ENCODE assay signal across 1 cellular context in the genomic region with DNA sequence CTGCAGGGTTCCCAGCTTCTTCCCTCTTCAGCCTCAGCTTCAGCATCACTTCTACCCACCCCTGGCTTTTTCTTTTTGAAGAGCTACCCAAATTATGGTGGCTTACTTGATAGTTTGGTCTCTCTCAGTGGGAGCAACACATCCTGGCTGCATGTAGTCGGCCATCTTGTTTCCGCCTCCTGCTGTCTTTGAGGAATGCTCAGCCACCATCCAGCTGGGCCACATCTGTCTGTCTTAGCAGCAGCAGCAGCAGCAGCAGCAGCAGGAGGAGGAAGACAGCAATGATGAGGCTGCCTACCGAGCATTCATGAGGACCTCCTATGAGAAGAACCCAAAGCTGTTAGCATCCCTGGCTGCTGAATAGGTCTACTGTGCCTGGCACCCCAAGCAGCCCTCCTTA.
TF ChIP-seq lines count a peak whose summit lies in the region.

No MANE protein-coding gene starts in this region.

TF ChIP-seq in GM23338, 12 proteins besides CTCF, POLR2A, EP300 and RAD21 (continued from another document):
- TF ChIP-seq, protein P1, sequence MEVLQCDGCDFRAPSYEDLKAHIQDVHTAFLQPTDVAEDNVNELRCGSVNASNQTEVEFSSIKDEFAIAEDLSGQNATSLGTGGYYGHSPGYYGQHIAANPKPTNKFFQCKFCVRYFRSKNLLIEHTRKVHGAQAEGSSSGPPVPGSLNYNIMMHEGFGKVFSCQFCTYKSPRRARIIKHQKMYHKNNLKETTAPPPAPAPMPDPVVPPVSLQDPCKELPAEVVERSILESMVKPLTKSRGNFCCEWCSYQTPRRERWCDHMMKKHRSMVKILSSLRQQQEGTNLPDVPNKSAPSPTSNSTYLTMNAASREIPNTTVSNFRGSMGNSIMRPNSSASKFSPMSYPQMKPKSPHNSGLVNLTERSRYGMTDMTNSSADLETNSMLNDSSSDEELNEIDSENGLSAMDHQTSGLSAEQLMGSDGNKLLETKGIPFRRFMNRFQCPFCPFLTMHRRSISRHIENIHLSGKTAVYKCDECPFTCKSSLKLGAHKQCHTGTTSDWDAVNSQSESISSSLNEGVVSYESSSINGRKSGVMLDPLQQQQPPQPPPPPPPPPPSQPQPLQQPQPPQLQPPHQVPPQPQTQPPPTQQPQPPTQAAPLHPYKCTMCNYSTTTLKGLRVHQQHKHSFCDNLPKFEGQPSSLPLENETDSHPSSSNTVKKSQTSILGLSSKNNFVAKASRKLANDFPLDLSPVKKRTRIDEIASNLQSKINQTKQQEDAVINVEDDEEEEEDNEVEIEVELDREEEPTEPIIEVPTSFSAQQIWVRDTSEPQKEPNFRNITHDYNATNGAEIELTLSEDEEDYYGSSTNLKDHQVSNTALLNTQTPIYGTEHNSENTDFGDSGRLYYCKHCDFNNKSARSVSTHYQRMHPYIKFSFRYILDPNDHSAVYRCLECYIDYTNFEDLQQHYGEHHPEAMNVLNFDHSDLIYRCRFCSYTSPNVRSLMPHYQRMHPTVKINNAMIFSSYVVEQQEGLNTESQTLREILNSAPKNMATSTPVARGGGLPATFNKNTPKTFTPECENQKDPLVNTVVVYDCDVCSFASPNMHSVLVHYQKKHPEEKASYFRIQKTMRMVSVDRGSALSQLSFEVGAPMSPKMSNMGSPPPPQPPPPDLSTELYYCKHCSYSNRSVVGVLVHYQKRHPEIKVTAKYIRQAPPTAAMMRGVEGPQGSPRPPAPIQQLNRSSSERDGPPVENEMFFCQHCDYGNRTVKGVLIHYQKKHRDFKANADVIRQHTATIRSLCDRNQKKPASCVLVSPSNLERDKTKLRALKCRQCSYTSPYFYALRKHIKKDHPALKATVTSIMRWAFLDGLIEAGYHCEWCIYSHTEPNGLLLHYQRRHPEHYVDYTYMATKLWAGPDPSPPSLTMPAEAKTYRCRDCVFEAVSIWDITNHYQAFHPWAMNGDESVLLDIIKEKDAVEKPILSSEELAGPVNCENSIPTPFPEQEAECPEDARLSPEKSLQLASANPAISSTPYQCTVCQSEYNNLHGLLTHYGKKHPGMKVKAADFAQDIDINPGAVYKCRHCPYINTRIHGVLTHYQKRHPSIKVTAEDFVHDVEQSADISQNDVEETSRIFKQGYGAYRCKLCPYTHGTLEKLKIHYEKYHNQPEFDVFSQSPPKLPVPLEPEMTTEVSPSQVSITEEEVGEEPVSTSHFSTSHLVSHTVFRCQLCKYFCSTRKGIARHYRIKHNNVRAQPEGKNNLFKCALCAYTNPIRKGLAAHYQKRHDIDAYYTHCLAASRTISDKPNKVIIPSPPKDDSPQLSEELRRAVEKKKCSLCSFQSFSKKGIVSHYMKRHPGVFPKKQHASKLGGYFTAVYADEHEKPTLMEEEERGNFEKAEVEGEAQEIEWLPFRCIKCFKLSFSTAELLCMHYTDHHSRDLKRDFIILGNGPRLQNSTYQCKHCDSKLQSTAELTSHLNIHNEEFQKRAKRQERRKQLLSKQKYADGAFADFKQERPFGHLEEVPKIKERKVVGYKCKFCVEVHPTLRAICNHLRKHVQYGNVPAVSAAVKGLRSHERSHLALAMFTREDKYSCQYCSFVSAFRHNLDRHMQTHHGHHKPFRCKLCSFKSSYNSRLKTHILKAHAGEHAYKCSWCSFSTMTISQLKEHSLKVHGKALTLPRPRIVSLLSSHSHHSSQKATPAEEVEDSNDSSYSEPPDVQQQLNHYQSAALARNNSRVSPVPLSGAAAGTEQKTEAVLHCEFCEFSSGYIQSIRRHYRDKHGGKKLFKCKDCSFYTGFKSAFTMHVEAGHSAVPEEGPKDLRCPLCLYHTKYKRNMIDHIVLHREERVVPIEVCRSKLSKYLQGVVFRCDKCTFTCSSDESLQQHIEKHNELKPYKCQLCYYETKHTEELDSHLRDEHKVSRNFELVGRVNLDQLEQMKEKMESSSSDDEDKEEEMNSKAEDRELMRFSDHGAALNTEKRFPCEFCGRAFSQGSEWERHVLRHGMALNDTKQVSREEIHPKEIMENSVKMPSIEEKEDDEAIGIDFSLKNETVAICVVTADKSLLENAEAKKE (CRISPR knock-in tag; IDR thresholded peaks at IDR 0.05), result 0 out of 2 replicates have a peak, but pooled peaks have one; percentile 32
- TF ChIP-seq ZNF114 (CRISPR knock-in tag; IDR thresholded peaks at IDR 0.05) (no peak), ZNF331 (CRISPR knock-in tag; IDR thresholded peaks at IDR 0.05; ENCODE audit: low read depth) (no peak)
